In genomic region chrX:63115196-63115595, GRCh38 we compare ENCODE assay signal across 1 cellular context.
TF ChIP-seq lines count a peak whose summit lies in the region.

No MANE protein-coding gene starts in this region.

TF ChIP-seq in GM12878, 131 proteins besides CTCF, POLR2A, EP300 and RAD21 (continued from another document):
- TF ChIP-seq HSF1 (IDR thresholded peaks at IDR 0.05; ENCODE audit: low read depth, low read length) = no peak
- no peak for TF ChIP-seq SMARCA5 (IDR thresholded peaks at IDR 0.05)
- TF ChIP-seq ZBED1 (IDR thresholded peaks at IDR 0.05; ENCODE audit: borderline replicate concordance) = no peak
- TF ChIP-seq RUNX3 (IDR thresholded peaks at IDR 0.05; ENCODE audit: low read length) = peak; percentile 75
- no peak for TF ChIP-seq RBBP5 (conservative IDR thresholded peaks at IDR 0.05)
- TF ChIP-seq EED (IDR thresholded peaks at IDR 0.05; ENCODE audit: low read depth) = 0 out of 2 replicates have a peak, but pooled peaks have one; percentile 22
- no peak for TF ChIP-seq POU2F2 (IDR thresholded peaks at IDR 0.05; ENCODE audit: borderline replicate concordance, low read depth, low read length)
- no peak for TF ChIP-seq PBX3 (IDR thresholded peaks at IDR 0.05; ENCODE audit: insufficient replicate concordance, low read depth, low read length)
